In the genomic region with DNA sequence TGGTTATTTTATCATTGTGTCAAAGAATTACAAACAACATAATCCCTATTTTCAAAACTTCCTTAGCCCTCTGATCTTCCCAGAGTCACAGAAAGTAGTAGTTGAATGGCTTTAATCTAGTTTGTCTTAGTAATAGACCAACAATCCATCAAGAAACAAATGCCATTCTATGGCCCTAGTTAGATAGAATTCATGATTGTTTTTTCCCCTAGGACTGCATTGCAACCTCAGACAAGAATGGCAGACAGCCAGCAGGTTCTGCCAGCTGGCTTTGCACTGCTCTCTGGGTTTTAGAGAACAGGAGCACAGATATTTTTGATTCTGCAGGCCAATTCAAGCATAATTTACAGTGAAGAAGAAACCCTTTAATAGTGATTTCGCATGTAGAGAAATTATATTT, we compare ENCODE assay signal across 13 cellular contexts. TPM values are rescaled to one million over a fixed set of nuclear protein-coding genes. Genes with fewer than 3 reads are reported as not detected.
DNase-seq lines count a peak whose midpoint lies in the region; ATAC-seq and TF ChIP-seq lines count a peak whose summit lies in the region.
"Had no signal": no experiment of that assay in that cellular context is flagged by ENCODE, and none has a peak within 500 bp of the region (broad histone marks: within the 10 kb centered on the region; RNA-seq: fewer than 3 reads in every experiment).

No MANE protein-coding gene starts in this region.

- DNase-seq in COLO668 (lab: John Stamatoyannopoulos, UW; ENCODE audit: unreplicated experiment) (peak; percentile 22), NCI-H146 treated with DMSO at 0.1 percent for 48 hours (lab: John Stamatoyannopoulos, UW; ENCODE audit: unreplicated experiment) (peak; percentile 36), astrocyte of the hippocampus (ENCODE audit: low read depth, low spot score) (peak; percentile 94), mesothelial cell of epicardium (ENCODE audit: low spot score in 2 of 2, unreplicated experiment in 2 of 2) (no peak), RWPE1 (ENCODE audit: low spot score) (no peak), SW 1271 (lab: John Stamatoyannopoulos, UW) (no peak), NCI-H1048 (lab: John Stamatoyannopoulos, UW) (no peak)
- DNase-seq: CD4-positive, alpha-beta T cell; effector memory CD4-positive, alpha-beta T cell; immature natural killer cell had no signal

- ATAC-seq in GM21717 (IDR thresholded peaks at IDR 0.05; ENCODE audit: unreplicated experiment) = no peak
- ATAC-seq: activated T-helper 17 cell treated with anti-CD3 and anti-CD28 coated beads, Interleukin-2, amount 50 U/mL, for 72 hours had no signal

- CTCF ChIA-PET in RWPE1 (lab: Yijun Ruan, JAX) = no interaction called here

- H3K27ac Mint-ChIP-seq in mesothelial cell of epicardium = peak overlapping the region; percentile 49
- H3K27ac Mint-ChIP-seq: activated T-helper 17 cell treated with anti-CD3 and anti-CD28 coated beads, Interleukin-2, amount 50 U/mL, for 72 hours; CD4-positive, alpha-beta T cell; immature natural killer cell; progenitor cell of endocrine pancreas had no signal

- H3K27ac ChIP-seq in RWPE1 = no peak overlapping the region

- POLR2A ChIA-PET in RWPE1 (lab: Yijun Ruan, JAX; ENCODE audit: low non-redundant PET) = no interaction called here

- TF ChIP-seq CTCF in mesothelial cell of epicardium (IDR thresholded peaks at IDR 0.05; ENCODE audit: unreplicated experiment) = no peak
- no peak for TF ChIP-seq CTCF in RWPE1 (conservative IDR thresholded peaks at IDR 0.05; ENCODE audit: low read depth)

- H3K36me3 Mint-ChIP-seq in mesothelial cell of epicardium = no peaks in the 10 kb centered on the region
- H3K36me3 Mint-ChIP-seq: immature natural killer cell had no signal

- H3K4me1 Mint-ChIP-seq in mesothelial cell of epicardium = peaks cover 6% of the 10 kb centered on the region
- H3K4me1 Mint-ChIP-seq: activated T-helper 17 cell treated with anti-CD3 and anti-CD28 coated beads, Interleukin-2, amount 50 U/mL, for 72 hours; immature natural killer cell had no signal

- no peaks in the 10 kb centered on the region for H3K27me3 Mint-ChIP-seq in mesothelial cell of epicardium (ENCODE audit: low read depth)
- H3K27me3 Mint-ChIP-seq: activated T-helper 17 cell treated with anti-CD3 and anti-CD28 coated beads, Interleukin-2, amount 50 U/mL, for 72 hours; CD4-positive, alpha-beta T cell; progenitor cell of endocrine pancreas had no signal

- H3K9me3 Mint-ChIP-seq in mesothelial cell of epicardium = no peaks in the 10 kb centered on the region

- H3K4me3 Mint-ChIP-seq in mesothelial cell of epicardium = no peak overlapping the region
- H3K4me3 Mint-ChIP-seq: activated T-helper 17 cell treated with anti-CD3 and anti-CD28 coated beads, Interleukin-2, amount 50 U/mL, for 72 hours; CD4-positive, alpha-beta T cell; immature natural killer cell had no signal

RNA-seq across cellular contexts. Expression of a gene that starts 33.8 kb away (rescaled TPM):
- total RNA-seq in mesothelial cell of epicardium = 13.6 to 15.4 TPM (median 15.3 TPM) in 3 replicates
- total RNA-seq: activated T-helper 17 cell treated with anti-CD3 and anti-CD28 coated beads, Interleukin-2, amount 50 U/mL, for 72 hours; CD4-positive, alpha-beta T cell had no signal

Comparison
In these comparisons a context has a peak if more than half of its experiments do, and no peak if none do; other contexts are left out.
1. DNase-seq: peak in COLO668 (single experiment), NCI-H146 treated with DMSO at 0.1 percent for 48 hours (single experiment) and astrocyte of the hippocampus (single experiment); none in mesothelial cell of epicardium (0 of 2), RWPE1 (single experiment), SW 1271 (0 of 2) and NCI-H1048 (single experiment).